In the genomic region with DNA sequence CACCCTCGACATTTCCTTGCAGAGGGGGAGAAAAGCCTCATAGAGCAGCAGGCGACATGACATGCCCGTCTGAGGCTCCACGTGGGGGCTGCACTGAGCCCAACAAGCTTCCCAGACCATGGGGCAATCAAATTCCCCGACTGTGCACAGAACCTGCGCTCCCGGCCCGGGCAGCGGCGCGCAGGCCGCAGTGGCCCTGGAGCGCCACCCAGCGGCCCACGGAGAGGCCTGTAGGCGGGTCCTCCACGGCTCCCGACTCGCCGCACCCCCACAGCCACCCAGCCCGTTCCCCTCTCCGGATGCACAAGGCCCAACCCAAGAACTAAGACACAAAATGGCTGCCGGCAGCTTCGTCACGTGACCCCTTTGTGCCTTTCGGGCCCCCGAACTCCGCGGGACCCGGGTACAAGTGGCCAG, we compare ENCODE assay signal across 8 cellular contexts. TPM values are rescaled to one million over a fixed set of nuclear protein-coding genes. Genes with fewer than 3 reads are reported as not detected.
DNase-seq lines count a peak whose midpoint lies in the region; ATAC-seq and TF ChIP-seq lines count a peak whose summit lies in the region.

No MANE protein-coding gene starts in this region.

- peak overlapping the region; percentile 84 for H2BK5ac ChIP-seq in trophoblast cell (ENCODE audit: low read depth, low read length, poor library complexity)

- H3K23ac ChIP-seq in trophoblast cell (ENCODE audit: low read length) = no peak overlapping the region

- H3K27me3 ChIP-seq in adipocyte (replicated peaks; ENCODE audit: control insufficient read depth, insufficient read depth, low read length) (no peaks in the 10 kb centered on the region), trophoblast cell (ENCODE audit: insufficient read depth, low read length) (no peaks in the 10 kb centered on the region), transverse colon (no peaks in the 10 kb centered on the region)

- in situ Hi-C loops in transverse colon (cut with MboI; ENCODE audit: low pct_ligation_motif_present in 1 of 4, low pct_unique_long_range_greater_than_20kb in 1 of 4, low sequenced_read_pairs in 3 of 4) = loop anchor here in 2 of 4 donors (10.0 kb wide), 2 partner anchors 91 to 291 kb away; a partner anchor contains a TSS

- no peak for TF ChIP-seq POLR2A in transverse colon (IDR thresholded peaks at IDR 0.05)

- DNase-seq in NCI-H1092 (lab: John Stamatoyannopoulos, UW) = peak; percentile 86
- peak; percentile 98 for DNase-seq in adipocyte (ENCODE audit: low read depth)
- peak; percentile 98 for DNase-seq in cardiac septum (ENCODE audit: low spot score)
- peak; percentile 96 to 97 for DNase-seq in trophoblast cell
- DNase-seq in transverse colon = peak; percentile 97

- no peak overlapping the region for H2AK5ac ChIP-seq in trophoblast cell (ENCODE audit: low read length)

- H2BK12ac ChIP-seq in trophoblast cell (ENCODE audit: low read length) = no peak overlapping the region

- H3K9me3 ChIP-seq in adipocyte (ENCODE audit: control insufficient read depth, low read length) (no peaks in the 10 kb centered on the region), trophoblast cell (ENCODE audit: insufficient read depth, low read depth, low read length) (no peaks in the 10 kb centered on the region), transverse colon (no peaks in the 10 kb centered on the region)

- peak overlapping the region; percentile 34 for H2BK120ac ChIP-seq in trophoblast cell (ENCODE audit: insufficient read depth, low read length, poor library complexity)

- intact Hi-C loops in cardiac septum (cut with DNase I) (loop anchor here (1.0 to 5.0 kb wide), 3 partner anchors 90 to 289 kb away; a partner anchor contains a TSS), transverse colon (cut with DNase I; ENCODE audit: low total_unique reads) (loop anchor here (5.0 to 10.0 kb wide), 2 partner anchors 84 to 291 kb away; a partner anchor contains a TSS)

- H3K27ac ChIP-seq in trophoblast cell (ENCODE audit: low read depth, low read length) (peak overlapping the region; percentile 92), transverse colon (peak overlapping the region; percentile 95 to 100 (median 100))

- H3K36me3 ChIP-seq in adipocyte (ENCODE audit: control insufficient read depth, insufficient read depth, low read length, severe bottlenecking) (peaks cover 10% of the 10 kb centered on the region), trophoblast cell (ENCODE audit: control insufficient read depth in 1 of 2, insufficient read depth in 2 of 2, low read length in 2 of 2) (peaks cover 3 to 5% of the 10 kb centered on the region in 2 experiments), transverse colon (no peaks in the 10 kb centered on the region)

- peak overlapping the region; percentile 89 for H3K18ac ChIP-seq in trophoblast cell (ENCODE audit: low read length)

- peaks cover 70% of the 10 kb centered on the region for H3K4me1 ChIP-seq in adipocyte (ENCODE audit: control insufficient read depth, insufficient read depth, low read length)
- peaks cover 2 to 5% of the 10 kb centered on the region in 2 experiments for H3K4me1 ChIP-seq in trophoblast cell (ENCODE audit: control insufficient read depth in 1 of 2, insufficient read depth in 2 of 2, low read length in 2 of 2)
- H3K4me1 ChIP-seq in transverse colon = peaks cover 33 to 75% (median 50%) of the 10 kb centered on the region in 4 donors

- TF ChIP-seq EP300 in transverse colon (IDR thresholded peaks at IDR 0.05; ENCODE audit: low read depth) = no peak

- H3K4me3 ChIP-seq in adipocyte (ENCODE audit: low read length) = peak overlapping the region; percentile 99
- H3K4me3 ChIP-seq in trophoblast cell (ENCODE audit: low read depth, low read length) = peak overlapping the region; percentile 85
- H3K4me3 ChIP-seq in transverse colon = peak overlapping the region; percentile 68 to 89 (median 84)

- peak overlapping the region; percentile 84 for H3K4ac ChIP-seq in trophoblast cell (ENCODE audit: low read depth, low read length)

- no CpG with 5 or more reads among the region's 30 CpGs for WGBS in trophoblast cell (ENCODE audit: extremely low coverage, insufficient coverage, insufficient read length)
- 0% methylated on average over 16 of the region's 30 CpGs; no CpG with 5 or more reads in 1 of the 2 donors for WGBS in transverse colon (ENCODE audit: low coverage in 1 of 2), 2 donors

- H2AFZ ChIP-seq in trophoblast cell (ENCODE audit: insufficient read depth, low read length, poor library complexity) = peak overlapping the region; percentile 74

- peak overlapping the region; percentile 85 for H4K12ac ChIP-seq in trophoblast cell (ENCODE audit: low read depth, low read length)

- H3K79me2 ChIP-seq in trophoblast cell (ENCODE audit: control insufficient read depth, insufficient read depth, low read length, poor library complexity) = peaks cover 19% of the 10 kb centered on the region

- H3K14ac ChIP-seq in trophoblast cell (ENCODE audit: low read length) = peak overlapping the region; percentile 97

- peak; percentile 96 for TF ChIP-seq CTCF in GM12872 (IDR thresholded peaks at IDR 0.05; ENCODE audit: insufficient read depth, low read depth, low read length)
- TF ChIP-seq CTCF in transverse colon (IDR thresholded peaks at IDR 0.05) = peak; percentile 91 to 98 (median 95)

- H4K8ac ChIP-seq in trophoblast cell (ENCODE audit: low read depth, low read length) = peak overlapping the region; percentile 90

- H3K4me2 ChIP-seq in trophoblast cell (ENCODE audit: low read length) = peak overlapping the region; percentile 95

- peaks cover 12% of the 10 kb centered on the region for H3K79me1 ChIP-seq in trophoblast cell (ENCODE audit: low read length)

- ATAC-seq in HG02623 (IDR thresholded peaks at IDR 0.05; ENCODE audit: unreplicated experiment) (peak; percentile 78), SK-N-SH treated with all-trans-retinoic acid at 6 μM for 48 hours (peak; percentile 97)

- H4K91ac ChIP-seq in trophoblast cell (ENCODE audit: low read depth, low read length) = peak overlapping the region; percentile 99

- H3K9ac ChIP-seq in adipocyte (ENCODE audit: low read length) (peak overlapping the region; percentile 100), trophoblast cell (ENCODE audit: low read length) (peak overlapping the region; percentile 96)

TF ChIP-seq in SK-N-SH treated with all-trans-retinoic acid at 6 μM for 48 hours, 23 proteins besides CTCF, POLR2A, EP300 and RAD21:
- no peak for TF ChIP-seq ZNF8 (CRISPR knock-in tag; IDR thresholded peaks at IDR 0.05)
- TF ChIP-seq, protein P1, sequence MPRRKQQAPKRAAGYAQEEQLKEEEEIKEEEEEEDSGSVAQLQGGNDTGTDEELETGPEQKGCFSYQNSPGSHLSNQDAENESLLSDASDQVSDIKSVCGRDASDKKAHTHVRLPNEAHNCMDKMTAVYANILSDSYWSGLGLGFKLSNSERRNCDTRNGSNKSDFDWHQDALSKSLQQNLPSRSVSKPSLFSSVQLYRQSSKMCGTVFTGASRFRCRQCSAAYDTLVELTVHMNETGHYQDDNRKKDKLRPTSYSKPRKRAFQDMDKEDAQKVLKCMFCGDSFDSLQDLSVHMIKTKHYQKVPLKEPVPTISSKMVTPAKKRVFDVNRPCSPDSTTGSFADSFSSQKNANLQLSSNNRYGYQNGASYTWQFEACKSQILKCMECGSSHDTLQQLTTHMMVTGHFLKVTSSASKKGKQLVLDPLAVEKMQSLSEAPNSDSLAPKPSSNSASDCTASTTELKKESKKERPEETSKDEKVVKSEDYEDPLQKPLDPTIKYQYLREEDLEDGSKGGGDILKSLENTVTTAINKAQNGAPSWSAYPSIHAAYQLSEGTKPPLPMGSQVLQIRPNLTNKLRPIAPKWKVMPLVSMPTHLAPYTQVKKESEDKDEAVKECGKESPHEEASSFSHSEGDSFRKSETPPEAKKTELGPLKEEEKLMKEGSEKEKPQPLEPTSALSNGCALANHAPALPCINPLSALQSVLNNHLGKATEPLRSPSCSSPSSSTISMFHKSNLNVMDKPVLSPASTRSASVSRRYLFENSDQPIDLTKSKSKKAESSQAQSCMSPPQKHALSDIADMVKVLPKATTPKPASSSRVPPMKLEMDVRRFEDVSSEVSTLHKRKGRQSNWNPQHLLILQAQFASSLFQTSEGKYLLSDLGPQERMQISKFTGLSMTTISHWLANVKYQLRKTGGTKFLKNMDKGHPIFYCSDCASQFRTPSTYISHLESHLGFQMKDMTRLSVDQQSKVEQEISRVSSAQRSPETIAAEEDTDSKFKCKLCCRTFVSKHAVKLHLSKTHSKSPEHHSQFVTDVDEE (CRISPR knock-in tag; IDR thresholded peaks at IDR 0.05) = peak; percentile 60; the same call in 1 of the 2 replicates
TF ChIP-seq in SK-N-SH treated with all-trans-retinoic acid at 6 μM for 48 hours: peak in this region for 1.

RNA-seq across cellular contexts. Expression of a gene that starts 0.8 kb away (rescaled TPM):
- total RNA-seq in cardiac septum (27.1 TPM), transverse colon (100 to 1,000 TPM in 1 of 4 donors, 10 to 100 TPM in 3; 40.3 to 148 (median 62.2) TPM)
- polyA plus RNA-seq in trophoblast cell (2013) = 20.2 and 21.7 TPM in 2 replicates

Comparison
In these comparisons a context has a peak if more than half of its experiments do, and no peak if none do; other contexts are left out.
1. Peak in every context shown above with its lines: DNase-seq, ATAC-seq, H3K4me3 ChIP-seq and H3K27ac ChIP-seq.